22 cellular contexts compared by ENCODE assay signal in the genomic region with DNA sequence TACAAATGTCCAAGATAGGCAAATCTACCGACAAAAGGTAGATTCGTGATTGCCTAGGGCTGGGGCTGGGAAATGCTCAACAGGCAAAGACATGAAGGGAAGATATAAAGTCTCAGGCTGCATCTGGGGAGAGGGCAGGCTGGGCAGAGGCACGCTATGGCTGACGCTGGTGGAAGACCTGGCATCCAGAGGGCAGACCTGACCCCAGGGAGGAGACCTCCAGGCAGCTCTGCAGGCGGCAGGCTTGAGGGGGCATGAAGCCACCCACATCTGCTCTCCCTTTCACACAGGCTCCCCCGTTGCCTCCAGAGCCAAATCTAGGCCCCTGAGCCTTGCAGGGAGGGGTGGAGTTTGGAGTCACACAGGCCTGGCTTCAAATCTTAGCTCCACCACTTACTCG.
"Had no signal": no experiment of that assay in that cellular context is flagged by ENCODE, and none has a peak within 500 bp of the region (broad histone marks: within the 10 kb centered on the region; RNA-seq: fewer than 3 reads in every experiment).

No MANE protein-coding gene starts in this region.

- H3K4me3 ChIP-seq: esophagus squamous epithelium, gastroesophageal sphincter, left ventricle myocardium inferior, lower lobe of right lung, right atrium auricular region, smooth muscle cell, stomach, thoracic aorta, transverse colon had no signal

- H3K4me1 ChIP-seq: esophagus squamous epithelium, gastroesophageal sphincter, left ventricle myocardium inferior, lower lobe of right lung, right atrium auricular region, stomach, transverse colon had no signal

- H3K36me3 Mint-ChIP-seq: immature natural killer cell had no signal

- H3K4me2 ChIP-seq: smooth muscle cell had no signal

- H3K27ac Mint-ChIP-seq: immature natural killer cell had no signal

- H3K9me3 Mint-ChIP-seq: immature natural killer cell had no signal

- H3K4me3 Mint-ChIP-seq: immature natural killer cell had no signal

- DNase-seq: cerebellar nuclear complex; dermis blood vessel endothelial cell; esophagus squamous epithelium; foreskin fibroblast; glutamatergic neuron; immature natural killer cell; left cardiac atrium; left ventricle myocardium inferior; lower lobe of right lung; mesenchymal stem cell; midbrain; stimulated activated CD4-positive, alpha-beta T cell treated with anti-CD3 and anti-CD28 coated beads, Interleukin-4, amount 100 ng/mL, for 1 hour; stimulated activated CD8-positive, alpha-beta memory T cell treated with anti-CD3 and anti-CD28 coated beads, Interleukin-4, amount 100 ng/mL, for 48 hours; stimulated activated naive CD4-positive, alpha-beta T cell; stomach; substantia nigra; transverse colon had no signal

- H3K27ac ChIP-seq: esophagus squamous epithelium, gastroesophageal sphincter, left ventricle myocardium inferior, lower lobe of right lung, neutrophil, right atrium auricular region, stomach, thoracic aorta, transverse colon had no signal

- H3K9me3 ChIP-seq: esophagus squamous epithelium, gastroesophageal sphincter, left ventricle myocardium inferior, lower lobe of right lung, neutrophil, right atrium auricular region, stomach, thoracic aorta, transverse colon had no signal

- H3K4me1 Mint-ChIP-seq: immature natural killer cell had no signal

- H3K36me3 ChIP-seq: esophagus squamous epithelium, gastroesophageal sphincter, left ventricle myocardium inferior, lower lobe of right lung, neutrophil, right atrium auricular region, stomach, thoracic aorta, transverse colon had no signal

- ATAC-seq: gastroesophageal sphincter, left cardiac atrium, lower lobe of right lung had no signal

- H3K27me3 ChIP-seq: right atrium auricular region had no signal
